11 cellular contexts compared by ENCODE assay signal in the genomic region with DNA sequence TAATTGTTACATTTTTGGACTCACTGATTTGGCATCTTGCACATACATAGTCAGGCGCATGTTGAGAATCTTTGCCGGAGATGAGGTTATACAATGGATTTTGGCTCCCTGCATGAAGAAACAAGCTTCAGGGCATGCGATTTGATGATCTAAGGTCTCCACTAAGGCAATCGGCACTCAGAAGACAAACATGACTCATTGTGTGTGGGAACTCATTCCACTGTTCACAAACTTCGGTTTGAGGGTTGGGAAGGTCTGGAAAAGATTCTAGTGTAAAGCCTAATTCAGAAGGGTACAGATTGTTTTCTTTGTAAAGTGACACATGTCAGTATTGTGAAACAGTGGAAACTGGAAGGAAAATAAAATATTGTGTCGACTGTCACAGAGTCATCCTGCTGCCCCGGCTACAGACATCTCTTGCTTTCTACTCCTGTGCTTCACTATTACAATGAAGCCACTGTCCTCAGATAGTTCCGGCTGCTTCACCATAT.
A peak's percentile ranks its signal among the peaks of the same experiment; 100 is the strongest.
DNase-seq lines count a peak whose midpoint lies in the region; ATAC-seq, FAIRE-seq and TF ChIP-seq lines count a peak whose summit lies in the region.
"Had no signal": no experiment of that assay in that cellular context is flagged by ENCODE, and none has a peak within 500 bp of the region (broad histone marks: within the 10 kb centered on the region; RNA-seq: fewer than 3 reads in every experiment).

No MANE protein-coding gene starts in this region.

- H3K4me3 ChIP-seq in astrocyte (ENCODE audit: insufficient read depth, low read depth, low read length) (no peak overlapping the region), right cardiac atrium (ENCODE audit: low read length) (no peak overlapping the region)

- H3K27me3 ChIP-seq in astrocyte (ENCODE audit: insufficient read depth, low read length) (no peaks in the 10 kb centered on the region), right cardiac atrium (ENCODE audit: control insufficient read depth, insufficient read depth) (no peaks in the 10 kb centered on the region)

- peak overlapping the region; percentile 65 for H3K4me2 ChIP-seq in astrocyte (ENCODE audit: low read length)

- FAIRE-seq in astrocyte (lab: Jason Lieb, UNC), result peak; percentile 99

- H3K27ac ChIP-seq in astrocyte (ENCODE audit: low read depth, low read length), result peak overlapping the region; percentile 98
- H3K27ac ChIP-seq in right cardiac atrium (ENCODE audit: low read length), result no peak overlapping the region

- no peak overlapping the region for H2AFZ ChIP-seq in astrocyte (ENCODE audit: low read depth, low read length)

- no peak overlapping the region for H3K4me3 Mint-ChIP-seq in astrocyte (ENCODE audit: unreplicated experiment)
- H3K4me3 Mint-ChIP-seq in activated T-helper 1 cell treated with anti-CD3 and anti-CD28 coated beads, Interleukin-12 subunit alpha, Interleukin-12 subunit beta, Interleukin-2, Interleukin-4 antibody, amounts not matched to agents 30 ng/mL and 10 ng/mL and 1 ng/mL, durations not matched to agents 14 hours and 24 hours and 36 hours, result no peak overlapping the region
- H3K4me3 Mint-ChIP-seq: activated naive CD8-positive, alpha-beta T cell treated with anti-CD3 and anti-CD28 coated beads, Interleukin-2, amount 50 U/mL, for 24 hours had no signal

- no peaks in the 10 kb centered on the region for H3K36me3 Mint-ChIP-seq in astrocyte (ENCODE audit: low read depth, unreplicated experiment)
- H3K36me3 Mint-ChIP-seq in activated T-helper 1 cell treated with anti-CD3 and anti-CD28 coated beads, Interleukin-12 subunit alpha, Interleukin-12 subunit beta, Interleukin-2, Interleukin-4 antibody, amounts not matched to agents 30 ng/mL and 10 ng/mL and 1 ng/mL, durations not matched to agents 14 hours and 24 hours and 36 hours (ENCODE audit: low read depth), result no peaks in the 10 kb centered on the region

- no peaks in the 10 kb centered on the region for H3K9me3 Mint-ChIP-seq in astrocyte (ENCODE audit: unreplicated experiment)
- H3K9me3 Mint-ChIP-seq in activated T-helper 1 cell treated with anti-CD3 and anti-CD28 coated beads, Interleukin-12 subunit alpha, Interleukin-12 subunit beta, Interleukin-2, Interleukin-4 antibody, amounts not matched to agents 30 ng/mL and 10 ng/mL and 1 ng/mL, durations not matched to agents 14 hours and 24 hours and 36 hours, result no peaks in the 10 kb centered on the region
- H3K9me3 Mint-ChIP-seq: activated naive CD8-positive, alpha-beta T cell treated with anti-CD3 and anti-CD28 coated beads, Interleukin-2, amount 50 U/mL, for 24 hours had no signal

- no peaks in the 10 kb centered on the region for H3K36me3 ChIP-seq in astrocyte (ENCODE audit: insufficient read depth, low read length)

- DNase-seq in HEK293T (ENCODE audit: extremely low spot score) (peak; percentile 25), astrocyte (ENCODE audit: low read depth) (peak; percentile 100), right cardiac atrium (no peak), superior temporal gyrus (ENCODE audit: extremely low spot score) (peak; percentile 38), cerebellar cortex (ENCODE audit: low spot score) (no peak)
- no peak for DNase-seq in activated T-helper 1 cell treated with anti-CD3 and anti-CD28 coated beads, Interleukin-12 subunit alpha, Interleukin-12 subunit beta, Interleukin-2, Interleukin-4 antibody, amounts not matched to agents 30 ng/mL and 10 ng/mL and 1 ng/mL, durations not matched to agents 14 hours and 24 hours and 36 hours (ENCODE audit: low spot score)
- DNase-seq: activated naive CD8-positive, alpha-beta T cell treated with anti-CD3 and anti-CD28 coated beads, Interleukin-2, amount 50 U/mL, for 24 hours; NCI-H1694 treated with DMSO at 0.1 percent for 48 hours; stimulated activated CD4-positive, alpha-beta T cell treated with anti-CD3 and anti-CD28 coated beads, Interleukin-4, amount 100 ng/mL, for 24 hours had no signal

- peak; percentile 82 to 88 for ATAC-seq in right cardiac atrium
- no peak for ATAC-seq in HG03354 (IDR thresholded peaks at IDR 0.05; ENCODE audit: poor library complexity, severe bottlenecking, unreplicated experiment)
- no peak for ATAC-seq in HG02798 (IDR thresholded peaks at IDR 0.05; ENCODE audit: poor library complexity, unreplicated experiment)

- H3K4me1 ChIP-seq in astrocyte (ENCODE audit: insufficient read depth, low read length) (peaks cover 41% of the 10 kb centered on the region), right cardiac atrium (ENCODE audit: control insufficient read depth, insufficient read depth, low read length) (no peaks in the 10 kb centered on the region)

- peaks cover 30% of the 10 kb centered on the region for H3K4me1 Mint-ChIP-seq in astrocyte (ENCODE audit: low read depth, unreplicated experiment)
- no peaks in the 10 kb centered on the region for H3K4me1 Mint-ChIP-seq in activated T-helper 1 cell treated with anti-CD3 and anti-CD28 coated beads, Interleukin-12 subunit alpha, Interleukin-12 subunit beta, Interleukin-2, Interleukin-4 antibody, amounts not matched to agents 30 ng/mL and 10 ng/mL and 1 ng/mL, durations not matched to agents 14 hours and 24 hours and 36 hours (ENCODE audit: low read depth)

- H3K79me2 ChIP-seq in astrocyte (ENCODE audit: insufficient read depth, low read length), result no peaks in the 10 kb centered on the region

- H3K27me3 Mint-ChIP-seq in astrocyte (ENCODE audit: low read depth, unreplicated experiment), result no peaks in the 10 kb centered on the region
- peaks cover 2% of the 10 kb centered on the region for H3K27me3 Mint-ChIP-seq in activated T-helper 1 cell treated with anti-CD3 and anti-CD28 coated beads, Interleukin-12 subunit alpha, Interleukin-12 subunit beta, Interleukin-2, Interleukin-4 antibody, amounts not matched to agents 30 ng/mL and 10 ng/mL and 1 ng/mL, durations not matched to agents 14 hours and 24 hours and 36 hours (ENCODE audit: insufficient read depth)

- POLR2A ChIA-PET in HEK293T (lab: Yijun Ruan, JAX), result no interaction called here

- intact Hi-C loops in right cardiac atrium (cut with DNase I), result no loop called here
- intact Hi-C loops in activated T-helper 1 cell treated with anti-CD3 and anti-CD28 coated beads, Interleukin-12 subunit alpha, Interleukin-12 subunit beta, Interleukin-2, Interleukin-4 antibody, amounts not matched to agents 30 ng/mL and 10 ng/mL and 1 ng/mL, durations not matched to agents 14 hours and 24 hours and 36 hours (cut with micrococcal nuclease), result no loop called here

- H3K9me3 ChIP-seq in astrocyte (ENCODE audit: insufficient read depth, low read depth, low read length) (no peaks in the 10 kb centered on the region), right cardiac atrium (ENCODE audit: control insufficient read depth, low read length) (no peaks in the 10 kb centered on the region)

- CTCF ChIA-PET in HEK293T (lab: Yijun Ruan, JAX), result no interaction called here

- 53% methylated on average over 8 of the region's 8 CpGs for WGBS in right cardiac atrium

- H4K20me1 ChIP-seq in astrocyte (ENCODE audit: insufficient read depth, low read length), result no peaks in the 10 kb centered on the region

- no peak for TF ChIP-seq CTCF in astrocyte (IDR thresholded peaks at IDR 0.05; ENCODE audit: insufficient read depth, low read depth, low read length)

- peak overlapping the region; percentile 99 for H3K27ac Mint-ChIP-seq in astrocyte (ENCODE audit: unreplicated experiment)
- H3K27ac Mint-ChIP-seq in activated T-helper 1 cell treated with anti-CD3 and anti-CD28 coated beads, Interleukin-12 subunit alpha, Interleukin-12 subunit beta, Interleukin-2, Interleukin-4 antibody, amounts not matched to agents 30 ng/mL and 10 ng/mL and 1 ng/mL, durations not matched to agents 14 hours and 24 hours and 36 hours, result no peak overlapping the region
- H3K27ac Mint-ChIP-seq: activated naive CD8-positive, alpha-beta T cell treated with anti-CD3 and anti-CD28 coated beads, Interleukin-2, amount 50 U/mL, for 24 hours had no signal

- H3K9ac ChIP-seq in astrocyte (ENCODE audit: low read length), result peak overlapping the region; percentile 82

TF ChIP-seq in HEK293T, 16 proteins besides CTCF, POLR2A, EP300 and RAD21:
- TF ChIP-seq NFRKB (IDR thresholded peaks at IDR 0.05), result no peak
- TF ChIP-seq, protein P1, sequence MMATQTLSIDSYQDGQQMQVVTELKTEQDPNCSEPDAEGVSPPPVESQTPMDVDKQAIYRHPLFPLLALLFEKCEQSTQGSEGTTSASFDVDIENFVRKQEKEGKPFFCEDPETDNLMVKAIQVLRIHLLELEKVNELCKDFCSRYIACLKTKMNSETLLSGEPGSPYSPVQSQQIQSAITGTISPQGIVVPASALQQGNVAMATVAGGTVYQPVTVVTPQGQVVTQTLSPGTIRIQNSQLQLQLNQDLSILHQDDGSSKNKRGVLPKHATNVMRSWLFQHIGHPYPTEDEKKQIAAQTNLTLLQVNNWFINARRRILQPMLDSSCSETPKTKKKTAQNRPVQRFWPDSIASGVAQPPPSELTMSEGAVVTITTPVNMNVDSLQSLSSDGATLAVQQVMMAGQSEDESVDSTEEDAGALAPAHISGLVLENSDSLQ (IDR thresholded peaks at IDR 0.05), result peak; percentile 52; the same call in 1 of the 2 replicates
TF ChIP-seq in HEK293T: peak in this region for 1.

Comparison
In these comparisons a context has a peak if more than half of its experiments do, and no peak if none do; other contexts are left out.
1. DNase-seq: peak in HEK293T (single experiment), astrocyte (single experiment) and superior temporal gyrus (single experiment); none in right cardiac atrium (0 of 3), cerebellar cortex (single experiment) and activated T-helper 1 cell treated with anti-CD3 and anti-CD28 coated beads, Interleukin-12 subunit alpha, Interleukin-12 subunit beta, Interleukin-2, Interleukin-4 antibody, amounts not matched to agents 30 ng/mL and 10 ng/mL and 1 ng/mL, durations not matched to agents 14 hours and 24 hours and 36 hours (single experiment).
2. ATAC-seq: peak in right cardiac atrium (2 of 2); none in HG03354 (single experiment) and HG02798 (single experiment).